In the genomic region with DNA sequence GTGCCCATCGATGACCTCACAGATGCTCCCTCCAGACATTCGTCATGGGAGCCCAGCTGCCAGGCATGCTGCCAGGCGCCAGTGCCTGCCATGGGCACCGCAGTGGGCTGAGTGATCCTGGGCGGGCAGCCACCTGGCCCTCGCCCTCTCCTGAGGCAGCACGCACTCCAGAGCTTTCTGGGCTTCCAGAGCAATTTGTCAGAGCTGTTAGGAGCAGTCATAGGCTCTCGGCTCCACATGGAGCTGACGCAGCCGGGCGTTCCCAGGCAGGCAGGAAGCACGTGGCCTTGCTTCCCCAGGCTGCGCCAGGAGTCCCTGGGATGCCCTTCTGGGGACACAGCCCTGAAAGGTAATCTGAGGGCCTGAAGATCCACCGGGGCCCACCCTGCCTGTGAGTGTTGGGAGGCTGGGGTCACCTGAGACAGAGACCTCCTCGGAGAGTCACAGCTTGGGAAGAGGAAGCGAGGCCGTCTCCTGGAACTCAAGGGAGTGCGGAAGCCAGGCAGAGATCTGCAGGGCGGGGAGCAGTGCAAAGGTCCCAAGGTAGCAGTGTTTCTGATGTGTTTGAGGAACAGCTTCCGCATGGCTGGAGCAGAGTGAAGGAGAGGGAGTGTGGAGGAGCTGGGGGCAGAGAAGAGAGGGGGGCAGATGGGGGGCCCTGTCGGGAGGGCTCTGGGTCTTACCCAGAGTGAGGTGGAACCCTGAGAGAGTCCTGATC, we compare ENCODE assay signal across 8 cellular contexts. TPM values are rescaled to one million over a fixed set of nuclear protein-coding genes. Genes with fewer than 3 reads are reported as not detected.
DNase-seq lines count a peak whose midpoint lies in the region; ATAC-seq and TF ChIP-seq lines count a peak whose summit lies in the region.

No MANE protein-coding gene starts in this region.

- no peaks in the 10 kb centered on the region for H3K27me3 Mint-ChIP-seq in activated T-helper 17 cell treated with anti-CD3 and anti-CD28 coated beads, Interleukin-2, amount 50 U/mL, for 72 hours

- intact Hi-C loops in mucosa of descending colon (cut with DNase I, micrococcal nuclease): no loop called here

- no peaks in the 10 kb centered on the region for H3K36me3 ChIP-seq in mucosa of descending colon (ENCODE audit: low read depth)

- peaks cover 4% of the 10 kb centered on the region for H3K36me3 Mint-ChIP-seq in activated T-helper 17 cell treated with anti-CD3 and anti-CD28 coated beads, Interleukin-2, amount 50 U/mL, for 72 hours (ENCODE audit: low read depth)

- no peak overlapping the region for H3K27ac Mint-ChIP-seq in activated T-helper 17 cell treated with anti-CD3 and anti-CD28 coated beads, Interleukin-2, amount 50 U/mL, for 72 hours

- no peaks in the 10 kb centered on the region for H3K4me1 ChIP-seq in mucosa of descending colon (ENCODE audit: low read depth)

- H3K9me3 Mint-ChIP-seq in activated T-helper 17 cell treated with anti-CD3 and anti-CD28 coated beads, Interleukin-2, amount 50 U/mL, for 72 hours: no peaks in the 10 kb centered on the region

- TF ChIP-seq CTCF in mucosa of descending colon (IDR thresholded peaks at IDR 0.05): no peak

- no peaks in the 10 kb centered on the region for H3K9me3 ChIP-seq in mucosa of descending colon

- no peaks in the 10 kb centered on the region for H3K4me1 Mint-ChIP-seq in activated T-helper 17 cell treated with anti-CD3 and anti-CD28 coated beads, Interleukin-2, amount 50 U/mL, for 72 hours

- H3K4me3 Mint-ChIP-seq in activated T-helper 17 cell treated with anti-CD3 and anti-CD28 coated beads, Interleukin-2, amount 50 U/mL, for 72 hours: no peak overlapping the region

- DNase-seq in COLO668 (lab: John Stamatoyannopoulos, UW; ENCODE audit: unreplicated experiment) (peak; percentile 37), NCI-H2107 (lab: John Stamatoyannopoulos, UW) (peak; percentile 68), dermis microvascular lymphatic vessel endothelial cell (ENCODE audit: low read depth in 2 of 2) (peak; percentile 76 to 77), mucosa of descending colon (no peak), amniotic stem cell (lab: John Stamatoyannopoulos, UW) (no peak), CD1c-positive myeloid dendritic cell (ENCODE audit: extremely low spot score) (no peak)

- H3K4me3 ChIP-seq in mucosa of descending colon: no peak overlapping the region

- peak; percentile 47 for ATAC-seq in mucosa of descending colon
- no peak for ATAC-seq in activated T-helper 17 cell treated with anti-CD3 and anti-CD28 coated beads, Interleukin-2, amount 50 U/mL, for 72 hours (replicated peaks)
- no peak for ATAC-seq in HG02610 (IDR thresholded peaks at IDR 0.05; ENCODE audit: unreplicated experiment)

RNA-seq across cellular contexts. Expression of gene DPF1, which starts 50.5 kb away (rescaled TPM):
- total RNA-seq in dermis microvascular lymphatic vessel endothelial cell (0.13 and 0.26 TPM in 2 replicates), mucosa of descending colon (under 1 TPM in 1 of 3 donors, not detected in 2; 0.22 TPM)
- 1 to 10 TPM in 1 of 2 donors, not detected in 1; 1.1 TPM for total RNA-seq in activated T-helper 17 cell treated with anti-CD3 and anti-CD28 coated beads, Interleukin-2, amount 50 U/mL, for 72 hours

Comparison
In these comparisons a context has a peak if more than half of its experiments do, and no peak if none do; other contexts are left out.
1. DNase-seq: peak in COLO668 (single experiment), NCI-H2107 (single experiment) and dermis microvascular lymphatic vessel endothelial cell (2 of 2); none in mucosa of descending colon (0 of 3), amniotic stem cell (single experiment) and CD1c-positive myeloid dendritic cell (single experiment).